ENCODE assay signal across 13 cellular contexts in the genomic region with DNA sequence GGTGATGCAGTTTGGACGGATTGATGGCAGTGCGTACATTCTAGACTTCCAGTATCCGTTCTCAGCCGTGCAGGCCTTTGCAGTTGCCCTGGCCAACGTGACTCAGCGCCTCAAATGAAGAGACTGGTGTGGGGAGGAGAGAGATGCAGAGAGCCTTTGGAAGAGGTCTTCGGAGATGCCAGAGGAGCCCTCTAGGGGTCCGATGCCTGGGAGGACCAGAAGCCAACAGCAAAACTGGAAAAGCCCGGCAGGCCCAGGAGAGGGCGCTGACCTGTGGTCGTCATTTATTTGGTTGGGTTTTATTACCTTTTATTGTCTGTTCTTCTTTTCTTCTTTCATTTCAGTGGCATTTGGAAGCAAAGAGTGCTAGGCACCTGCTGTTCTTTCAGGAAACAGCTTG. TPM values are rescaled to one million over a fixed set of nuclear protein-coding genes. Genes with fewer than 3 reads are reported as not detected.
A peak's percentile ranks its signal among the peaks of the same experiment; 100 is the strongest.
DNase-seq lines count a peak whose midpoint lies in the region; ATAC-seq and TF ChIP-seq lines count a peak whose summit lies in the region.
"Had no signal": no experiment of that assay in that cellular context is flagged by ENCODE, and none has a peak within 500 bp of the region (broad histone marks: within the 10 kb centered on the region; RNA-seq: fewer than 3 reads in every experiment).

No MANE protein-coding gene starts in this region.

- H3K4me3 ChIP-seq in AG10803 (ENCODE audit: low read length): no peak overlapping the region
- H3K4me3 ChIP-seq: thoracic aorta had no signal

- DNase-seq in AG10803 (ENCODE audit: low read depth): no peak
- no peak for DNase-seq in HFFc6
- DNase-seq in WTC11 (ENCODE audit: low spot score): peak; percentile 81
- peak; percentile 11 for DNase-seq in iris pigment epithelial cell (ENCODE audit: low read depth)
- no peak for DNase-seq in T1000 (lab: John Stamatoyannopoulos, UW)
- DNase-seq in HT-29 (ENCODE audit: low spot score): no peak
- DNase-seq: Calu3, natural killer cell, T-cell had no signal

- H3K27ac Mint-ChIP-seq in HFFc6 (no peak overlapping the region), WTC11 (no peak overlapping the region)
- H3K27ac Mint-ChIP-seq: natural killer cell, T-cell had no signal

- TF ChIP-seq CTCF in AG10803 (conservative IDR thresholded peaks at IDR 0.05; ENCODE audit: low read length) (0 out of 2 replicates have a peak, but pooled peaks have one; percentile 9), HFFc6 (IDR thresholded peaks at IDR 0.05) (peak; percentile 49; the same call in 1 of the 2 replicates), WTC11 (IDR thresholded peaks at IDR 0.05) (peak; percentile 35; the same call in 1 of the 2 replicates)

- H3K4me3 Mint-ChIP-seq in HFFc6: no peak overlapping the region
- H3K4me3 Mint-ChIP-seq in WTC11: no peak overlapping the region
- H3K4me3 Mint-ChIP-seq: central memory CD8-positive, alpha-beta T cell; natural killer cell; T-cell had no signal

- H3K27me3 Mint-ChIP-seq in HFFc6 (ENCODE audit: insufficient read depth) (no peaks in the 10 kb centered on the region; the same call in 1 of the 2 replicates), WTC11 (ENCODE audit: low read depth) (no peaks in the 10 kb centered on the region; the same call in 1 of the 2 replicates)
- H3K27me3 Mint-ChIP-seq: central memory CD8-positive, alpha-beta T cell; T-cell had no signal

- POLR2A ChIA-PET in WTC11 (lab: Charles Lee): no interaction called here

- H3K9me3 Mint-ChIP-seq in HFFc6: no peaks in the 10 kb centered on the region
- 0 out of 2 replicates have a peak, but pooled peaks cover 4% of the 10 kb centered on the region for H3K9me3 Mint-ChIP-seq in WTC11
- H3K9me3 Mint-ChIP-seq: central memory CD8-positive, alpha-beta T cell; natural killer cell; T-cell had no signal

- CTCF ChIA-PET in WTC11 (lab: Charles Lee): interaction anchor here (0.7 to 1.8 kb wide), 4 partner anchors 10 to 292 kb away, joined by 4 to 7 read pairs (median 5); no protein-coding TSS in a partner anchor

- H3K4me1 Mint-ChIP-seq in HFFc6 (ENCODE audit: low read depth): no peaks in the 10 kb centered on the region
- H3K4me1 Mint-ChIP-seq in WTC11: peaks cover 3% of the 10 kb centered on the region
- H3K4me1 Mint-ChIP-seq: central memory CD8-positive, alpha-beta T cell; T-cell had no signal

- H3K36me3 Mint-ChIP-seq in HFFc6 (ENCODE audit: low read depth): peaks cover 10% of the 10 kb centered on the region; the same call in 1 of the 2 replicates
- peaks cover 6% of the 10 kb centered on the region for H3K36me3 Mint-ChIP-seq in WTC11
- H3K36me3 Mint-ChIP-seq: natural killer cell had no signal

- ATAC-seq in WTC11: peak; percentile 99
- ATAC-seq in GM18858 (IDR thresholded peaks at IDR 0.05; ENCODE audit: unreplicated experiment): no peak
- ATAC-seq in GM21786 (IDR thresholded peaks at IDR 0.05; ENCODE audit: unreplicated experiment): no peak
- ATAC-seq: natural killer cell, T-cell had no signal

TF ChIP-seq in WTC11, 78 proteins besides CTCF, POLR2A, EP300 and RAD21:
- TF ChIP-seq FOXJ3 (CRISPR knock-in tag; IDR thresholded peaks at IDR 0.05; ENCODE audit: borderline replicate concordance) (no peak), NR2C2 (CRISPR knock-in tag; IDR thresholded peaks at IDR 0.05) (no peak), ZNF219 (CRISPR knock-in tag; IDR thresholded peaks at IDR 0.05; ENCODE audit: borderline replicate concordance) (no peak), ETV6 (CRISPR knock-in tag; IDR thresholded peaks at IDR 0.05) (0 out of 2 replicates have a peak, but pooled peaks have one; percentile 31), NFE2L1 (CRISPR knock-in tag; IDR thresholded peaks at IDR 0.05) (peak; percentile 89)
- TF ChIP-seq, protein P1, sequence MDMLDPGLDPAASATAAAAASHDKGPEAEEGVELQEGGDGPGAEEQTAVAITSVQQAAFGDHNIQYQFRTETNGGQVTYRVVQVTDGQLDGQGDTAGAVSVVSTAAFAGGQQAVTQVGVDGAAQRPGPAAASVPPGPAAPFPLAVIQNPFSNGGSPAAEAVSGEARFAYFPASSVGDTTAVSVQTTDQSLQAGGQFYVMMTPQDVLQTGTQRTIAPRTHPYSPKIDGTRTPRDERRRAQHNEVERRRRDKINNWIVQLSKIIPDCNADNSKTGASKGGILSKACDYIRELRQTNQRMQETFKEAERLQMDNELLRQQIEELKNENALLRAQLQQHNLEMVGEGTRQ (CRISPR knock-in tag; IDR thresholded peaks at IDR 0.05): peak; percentile 21; the same call in 1 of the 2 replicates

RNA-seq across cellular contexts. Expression of a gene that starts 53.3 kb away (rescaled TPM):
- 10 to 100 TPM; 25.8 to 37.8 (median 30.1) TPM for total RNA-seq in HFFc6 (2021; fragmentation: NEBNext Ultra II Directional; extraction: Animal tissue kit (Norgen Biotek cat#: 25700))
- total RNA-seq in WTC11 (2021): 18.8 to 22.1 TPM (median 21.2 TPM) in 3 replicates
- total RNA-seq in HT-29 (2014; rRNA removed; shearing (Covaris generic)): 15.4 and 15.8 TPM in 2 replicates

Comparison
In these comparisons a context has a peak if more than half of its experiments do, and no peak if none do; other contexts are left out.
1. DNase-seq: peak in WTC11 (single experiment) and iris pigment epithelial cell (single experiment); none in AG10803 (single experiment), HFFc6 (single experiment), T1000 (single experiment) and HT-29 (single experiment).
2. Peak in every context shown above with its lines, with median percentiles within 50 percentile points of each other: CTCF ChIP-seq.